Comparison of ENCODE assay signal across 14 cellular contexts in the genomic region with DNA sequence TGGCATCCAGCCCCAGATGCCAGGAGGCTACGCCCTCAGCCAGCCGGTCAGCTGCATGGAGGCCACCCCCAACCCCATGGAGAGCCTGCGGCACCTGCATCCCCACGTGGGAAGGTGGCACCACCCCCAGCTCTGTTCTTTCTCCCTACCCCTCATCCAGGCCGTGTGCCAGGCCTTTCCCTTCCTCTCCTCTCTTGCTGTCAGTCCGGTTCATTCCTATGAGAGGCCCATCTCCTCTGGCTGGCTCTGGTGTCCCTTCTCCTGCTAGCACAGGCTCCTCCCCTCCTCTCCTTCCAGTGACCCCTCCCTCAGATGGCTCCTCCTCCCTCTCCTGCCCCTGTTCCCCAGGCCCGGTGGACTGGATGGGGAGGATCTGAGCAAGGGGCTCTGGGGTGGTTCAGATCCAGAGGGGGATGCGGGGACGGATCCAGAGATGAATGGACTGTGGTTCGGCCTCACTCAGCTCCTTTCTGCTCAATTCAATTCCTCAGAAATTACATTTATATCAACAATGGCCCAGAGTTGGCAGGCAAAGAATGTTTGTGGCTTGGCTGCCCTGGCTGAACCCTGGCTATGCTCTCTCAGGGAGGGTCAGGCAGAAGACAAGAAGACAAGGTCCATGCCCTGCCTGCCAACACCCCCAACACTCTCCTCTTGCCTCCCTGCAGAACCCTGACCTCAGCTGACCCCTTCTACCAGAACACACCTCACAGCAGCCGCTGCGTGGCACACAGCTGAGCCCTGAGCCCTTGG. TPM values are rescaled to one million over a fixed set of nuclear protein-coding genes. Genes with fewer than 3 reads are reported as not detected.
DNase-seq lines count a peak whose midpoint lies in the region; ATAC-seq and TF ChIP-seq lines count a peak whose summit lies in the region.
"Had no signal": no experiment of that assay in that cellular context is flagged by ENCODE, and none has a peak within 500 bp of the region (broad histone marks: within the 10 kb centered on the region; RNA-seq: fewer than 3 reads in every experiment).

No MANE protein-coding gene starts in this region.

- H3K4me3 ChIP-seq in astrocyte of the cerebellum (ENCODE audit: low read depth, low read length) = no peak overlapping the region

- no peaks in the 10 kb centered on the region for H3K9me3 Mint-ChIP-seq in activated naive CD8-positive, alpha-beta T cell treated with anti-CD3 and anti-CD28 coated beads for 36 hours
- no peaks in the 10 kb centered on the region for H3K9me3 Mint-ChIP-seq in stimulated activated naive B cell treated with anti-CD40 and anti-IgM and Interleukin-4, amounts not matched to agents 10 μg/mL and 1 μg/mL and 100 μg/mL, for 72 hours

- no peaks in the 10 kb centered on the region for H3K27me3 Mint-ChIP-seq in activated naive CD8-positive, alpha-beta T cell treated with anti-CD3 and anti-CD28 coated beads for 36 hours
- peaks cover 0 to 6% of the 10 kb centered on the region in 2 donors for H3K27me3 Mint-ChIP-seq in stimulated activated naive B cell treated with anti-CD40 and anti-IgM and Interleukin-4, amounts not matched to agents 10 μg/mL and 1 μg/mL and 100 μg/mL, for 72 hours

- no peak overlapping the region for H3K4me3 Mint-ChIP-seq in activated naive CD8-positive, alpha-beta T cell treated with anti-CD3 and anti-CD28 coated beads for 36 hours
- H3K4me3 Mint-ChIP-seq in stimulated activated naive B cell treated with anti-CD40 and anti-IgM and Interleukin-4, amounts not matched to agents 10 μg/mL and 1 μg/mL and 100 μg/mL, for 72 hours = no peak overlapping the region

- no peak for ATAC-seq in stimulated activated naive B cell treated with anti-CD40 and anti-IgM and Interleukin-4, amounts not matched to agents 10 μg/mL and 1 μg/mL and 100 μg/mL, for 72 hours (replicated peaks)
- ATAC-seq in left colon = no peak

- intact Hi-C loops in left colon (cut with DNase I, micrococcal nuclease) = no loop called here

- peaks cover 4% of the 10 kb centered on the region for H3K36me3 Mint-ChIP-seq in activated naive CD8-positive, alpha-beta T cell treated with anti-CD3 and anti-CD28 coated beads for 36 hours
- peaks cover 11 to 12% of the 10 kb centered on the region in 2 donors for H3K36me3 Mint-ChIP-seq in stimulated activated naive B cell treated with anti-CD40 and anti-IgM and Interleukin-4, amounts not matched to agents 10 μg/mL and 1 μg/mL and 100 μg/mL, for 72 hours

- in situ Hi-C loops in astrocyte of the cerebellum (cut with HindIII; ENCODE audit: low sequenced_read_pairs) = no loop called here

- H3K27ac Mint-ChIP-seq in activated naive CD8-positive, alpha-beta T cell treated with anti-CD3 and anti-CD28 coated beads for 36 hours = no peak overlapping the region
- H3K27ac Mint-ChIP-seq in stimulated activated naive B cell treated with anti-CD40 and anti-IgM and Interleukin-4, amounts not matched to agents 10 μg/mL and 1 μg/mL and 100 μg/mL, for 72 hours = no peak overlapping the region

- DNase-seq in DMS 273 (lab: John Stamatoyannopoulos, UW; ENCODE audit: unreplicated experiment) = peak; percentile 47
- no peak for DNase-seq in DMS 273 treated with DMSO at 0.1 percent for 48 hours (lab: John Stamatoyannopoulos, UW)
- peak; percentile 23 for DNase-seq in astrocyte of the cerebellum (ENCODE audit: low read depth)
- peak; percentile 18 for DNase-seq in iris pigment epithelial cell (ENCODE audit: low read depth)
- peak; percentile 43 for DNase-seq in stromal cell of bone marrow (ENCODE audit: low read depth)
- no peak for DNase-seq in activated naive CD8-positive, alpha-beta T cell treated with anti-CD3 and anti-CD28 coated beads for 36 hours
- DNase-seq in stimulated activated naive B cell treated with anti-CD40 and anti-IgM and Interleukin-4, amounts not matched to agents 10 μg/mL and 1 μg/mL and 100 μg/mL, for 72 hours = no peak
- no peak for DNase-seq in left colon
- DNase-seq: hippocampal formation, NCI-H1105 treated with DMSO at 0.1 percent for 48 hours, posterior cingulate gyrus, SIG-M5 had no signal

- H3K4me1 Mint-ChIP-seq in activated naive CD8-positive, alpha-beta T cell treated with anti-CD3 and anti-CD28 coated beads for 36 hours = no peaks in the 10 kb centered on the region
- no peaks in the 10 kb centered on the region for H3K4me1 Mint-ChIP-seq in stimulated activated naive B cell treated with anti-CD40 and anti-IgM and Interleukin-4, amounts not matched to agents 10 μg/mL and 1 μg/mL and 100 μg/mL, for 72 hours

- TF ChIP-seq CTCF in astrocyte of the cerebellum (IDR thresholded peaks at IDR 0.05; ENCODE audit: low read depth, low read length, missing control alignments) = no peak

RNA-seq across cellular contexts. Expression of a gene that starts 18.5 kb away (rescaled TPM):
- not detected for total RNA-seq in activated naive CD8-positive, alpha-beta T cell treated with anti-CD3 and anti-CD28 coated beads for 36 hours
- under 1 TPM; 0.61 to 0.75 TPM for total RNA-seq in left colon
- total RNA-seq: A172, bronchial epithelial cell had no signal

Comparison
In these comparisons a context has a peak if more than half of its experiments do, and no peak if none do; other contexts are left out.
1. DNase-seq: peak in DMS 273 (single experiment), astrocyte of the cerebellum (single experiment), iris pigment epithelial cell (single experiment) and stromal cell of bone marrow (single experiment); none in DMS 273 treated with DMSO at 0.1 percent for 48 hours (single experiment), activated naive CD8-positive, alpha-beta T cell treated with anti-CD3 and anti-CD28 coated beads for 36 hours (single experiment), stimulated activated naive B cell treated with anti-CD40 and anti-IgM and Interleukin-4, amounts not matched to agents 10 μg/mL and 1 μg/mL and 100 μg/mL, for 72 hours (single experiment) and left colon (0 of 2).